Comparison of ENCODE assay signal across 8 cellular contexts in genomic region chr2:135709992-135710391, GRCh38. TPM values are rescaled to one million over a fixed set of nuclear protein-coding genes. Genes with fewer than 3 reads are reported as not detected.
DNase-seq lines count a peak whose midpoint lies in the region; ATAC-seq and TF ChIP-seq lines count a peak whose summit lies in the region.

No MANE protein-coding gene starts in this region.

- peak; percentile 99 for TF ChIP-seq CTCF in CD4-positive, alpha-beta T cell (IDR thresholded peaks at IDR 0.05)
- TF ChIP-seq CTCF in lung (IDR thresholded peaks at IDR 0.05; ENCODE audit: control extremely low read depth, extremely low read depth), result peak; percentile 95

- no peaks in the 10 kb centered on the region for H3K27me3 Mint-ChIP-seq in CD4-positive, alpha-beta T cell

- POLR2A ChIA-PET in CD4-positive, alpha-beta T cell (lab: Charles Lee), result interaction anchor here (0.7 to 1.6 kb wide), 4 partner anchors 179 to 721 kb away, joined by 3 to 4 read pairs (median 4); partner anchors contain the start of genes R3HDM1 and ZRANB3

- no peaks in the 10 kb centered on the region for H3K9me3 Mint-ChIP-seq in CD4-positive, alpha-beta T cell

- H3K4me3 ChIP-seq in lung, result no peak overlapping the region

- H3K27ac ChIP-seq in CD4-positive, alpha-beta T cell (ENCODE audit: low read depth, low read length), result no peak overlapping the region
- H3K27ac ChIP-seq in lung (ENCODE audit: low read depth in 1 of 2, low read length in 1 of 2), result no peak overlapping the region

- no peaks in the 10 kb centered on the region for H3K9me3 ChIP-seq in CD4-positive, alpha-beta T cell (ENCODE audit: control insufficient read depth, low read length)
- H3K9me3 ChIP-seq in lung (ENCODE audit: control insufficient read depth in 2 of 2, insufficient read depth in 1 of 2, low read length in 1 of 2), result no peaks in the 10 kb centered on the region

- H3K27me3 ChIP-seq in CD4-positive, alpha-beta T cell (ENCODE audit: control insufficient read depth, insufficient read depth, low read length), result no peaks in the 10 kb centered on the region
- H3K27me3 ChIP-seq in lung (ENCODE audit: control insufficient read depth, insufficient read depth), result no peaks in the 10 kb centered on the region

- CTCF ChIA-PET in CD4-positive, alpha-beta T cell (lab: Charles Lee), result interaction anchor here (0.7 to 2.8 kb wide), 20 partner anchors 23 to 728 kb away, joined by 3 to 38 read pairs (median 3); partner anchors contain the start of gene RAB3GAP1

- H3K4me1 ChIP-seq in lung (ENCODE audit: control insufficient read depth in 2 of 2, insufficient read depth in 2 of 2, low read length in 2 of 2), result no peaks in the 10 kb centered on the region

- no peak overlapping the region for H3K27ac Mint-ChIP-seq in CD4-positive, alpha-beta T cell

- H3K36me3 Mint-ChIP-seq in CD4-positive, alpha-beta T cell (ENCODE audit: low read depth), result peaks cover 20% of the 10 kb centered on the region

- H3K36me3 ChIP-seq in lung (ENCODE audit: control insufficient read depth in 2 of 2, insufficient read depth in 2 of 2, low read length in 2 of 2), result no peaks in the 10 kb centered on the region

- 63 to 72% methylated on average over 6 of the region's 6 CpGs for WGBS in lung, 2 donors

- no peaks in the 10 kb centered on the region for H3K4me1 Mint-ChIP-seq in CD4-positive, alpha-beta T cell (ENCODE audit: low read depth)

- ATAC-seq in CD4-positive, alpha-beta T cell (ENCODE audit: poor library complexity), result peak; percentile 87
- ATAC-seq in GM21515 (IDR thresholded peaks at IDR 0.05; ENCODE audit: unreplicated experiment) (peak; percentile 62), lung (ENCODE audit: insufficient read depth, low FRiP score) (no peak), HG03135 (IDR thresholded peaks at IDR 0.05; ENCODE audit: unreplicated experiment) (no peak)

- H3K4me3 Mint-ChIP-seq in CD4-positive, alpha-beta T cell, result no peak overlapping the region

- intact Hi-C loops in CD4-positive, alpha-beta T cell (cut with DNase I, micrococcal nuclease), result loop anchor here (1.0 to 10.0 kb wide), 5 partner anchors 237 to 723 kb away; no protein-coding TSS in a partner anchor

- peak; percentile 46 to 80 (median 66) for DNase-seq in CD4-positive, alpha-beta T cell
- peak; percentile 40 for DNase-seq in NCI-H1694 treated with DMSO at 0.1 percent for 48 hours (lab: John Stamatoyannopoulos, UW)
- peak; percentile 57 for DNase-seq in activated CD4-positive, alpha-beta T cell treated with anti-CD3 and anti-CD28 coated beads, Interleukin-2, amount 50 U/mL, for 24 hours (ENCODE audit: low read depth in 1 of 2, low spot score in 1 of 2)
- DNase-seq in dedifferentiated amniotic fluid mesenchymal stem cell (ENCODE audit: extremely low spot score), result peak; percentile 31
- peak; percentile 58 for DNase-seq in lung (ENCODE audit: low spot score)
- peak; percentile 59 for DNase-seq in stimulated activated CD8-positive, alpha-beta memory T cell treated with anti-CD3 and anti-CD28 coated beads, Interleukin-15, amount 100 ng/mL, for 1 hour (ENCODE audit: low read depth)

RNA-seq across cellular contexts. Expression of gene UBXN4, which starts 31.7 kb away (rescaled TPM):
- 100 to 1,000 TPM; 143 to 150 TPM for total RNA-seq in CD4-positive, alpha-beta T cell
- 100 to 1,000 TPM in 1 of 2 donors, 10 to 100 TPM in 1; 78.4 to 121 TPM for total RNA-seq in lung
- 10 to 100 TPM; 39.7 to 53.3 TPM for polyA plus RNA-seq in lung

Comparison
In these comparisons a context has a peak if more than half of its experiments do, and no peak if none do; other contexts are left out.
1. ATAC-seq: peak in CD4-positive, alpha-beta T cell (single experiment) and GM21515 (single experiment); none in lung (single experiment) and HG03135 (single experiment).
2. Peak in every context shown above with its lines, with median percentiles within 50 percentile points of each other: DNase-seq.